ENCODE assay signal across 9 cellular contexts in genomic region chr20:50292324-50293243, GRCh38.
DNase-seq lines count a peak whose midpoint lies in the region; ATAC-seq and TF ChIP-seq lines count a peak whose summit lies in the region.
"Had no signal": no experiment of that assay in that cellular context is flagged by ENCODE, and none has a peak within 500 bp of the region (broad histone marks: within the 10 kb centered on the region; RNA-seq: fewer than 3 reads in every experiment).

No MANE protein-coding gene starts in this region.

- in situ Hi-C loops in KBM-7 (cut with MboI; ENCODE audit: low pct_unique_long_range_greater_than_20kb, low sequenced_read_pairs), result no loop called here

- H3K4me3 Mint-ChIP-seq in endothelial cell (ENCODE audit: unreplicated experiment), result no peak overlapping the region
- H3K4me3 Mint-ChIP-seq in glutamatergic neuron (ENCODE audit: unreplicated experiment), result no peak overlapping the region

- peaks cover 0 to 24% (median 23%) of the 10 kb centered on the region in 4 donors for H3K4me1 ChIP-seq in sigmoid colon
- H3K4me1 ChIP-seq: HAP-1 had no signal

- H3K27me3 ChIP-seq in BJ (ENCODE audit: control insufficient read depth, insufficient read depth, low read length) (no peaks in the 10 kb centered on the region), sigmoid colon (no peaks in the 10 kb centered on the region)

- H3K27ac Mint-ChIP-seq in endothelial cell (ENCODE audit: unreplicated experiment), result no peak overlapping the region
- no peak overlapping the region for H3K27ac Mint-ChIP-seq in glutamatergic neuron (ENCODE audit: unreplicated experiment)

- TF ChIP-seq CTCF in BJ (IDR thresholded peaks at IDR 0.05; ENCODE audit: insufficient read depth, low read depth, low read length), result no peak
- TF ChIP-seq CTCF in sigmoid colon (IDR thresholded peaks at IDR 0.05), result no peak
- no peak for TF ChIP-seq CTCF in endothelial cell (IDR thresholded peaks at IDR 0.05; ENCODE audit: unreplicated experiment)
- no peak for TF ChIP-seq CTCF in glutamatergic neuron (IDR thresholded peaks at IDR 0.05; ENCODE audit: partially characterized antibody, unreplicated experiment)

- H3K9me3 Mint-ChIP-seq in endothelial cell (ENCODE audit: unreplicated experiment) (peaks cover 4% of the 10 kb centered on the region), glutamatergic neuron (ENCODE audit: unreplicated experiment) (no peaks in the 10 kb centered on the region)

- DNase-seq in BJ (ENCODE audit: low read depth), result peak; percentile 71
- peak; percentile 84 for DNase-seq in KBM-7
- DNase-seq in anterior cingulate cortex (lab: John Stamatoyannopoulos, UW), result peak in 53 of 58 donors; percentile 12 to 91 (median 67)
- DNase-seq in hippocampal formation (lab: John Stamatoyannopoulos, UW), result peak; percentile 44 to 53
- peak; percentile 98 for DNase-seq in sigmoid colon
- no peak for DNase-seq in endothelial cell (ENCODE audit: low spot score)
- DNase-seq in glutamatergic neuron, result no peak

- peak overlapping the region; percentile 70 to 81 (median 73) for H3K27ac ChIP-seq in sigmoid colon

- CTCF ChIA-PET in BJ (lab: Yijun Ruan, JAX), result interaction anchor here (0.8 to 1.2 kb wide), 4 partner anchors 12 to 210 kb away, joined by 3 to 4 read pairs (median 4); no protein-coding TSS in a partner anchor

- WGBS in sigmoid colon, 2 donors, result 32 to 42% methylated on average over 30 of the region's 30 CpGs

- H3K4me3 ChIP-seq in BJ (ENCODE audit: low read depth, low read length) (no peak overlapping the region), sigmoid colon (no peak overlapping the region)
- H3K4me3 ChIP-seq: HAP-1 had no signal

- no peak for ATAC-seq in HG03280 (IDR thresholded peaks at IDR 0.05; ENCODE audit: unreplicated experiment)

- no peak for TF ChIP-seq POLR2A in sigmoid colon (IDR thresholded peaks at IDR 0.05)

- H3K36me3 Mint-ChIP-seq in endothelial cell (ENCODE audit: low read depth, unreplicated experiment), result peaks cover 4% of the 10 kb centered on the region
- no peaks in the 10 kb centered on the region for H3K36me3 Mint-ChIP-seq in glutamatergic neuron (ENCODE audit: unreplicated experiment)

- no peaks in the 10 kb centered on the region for H3K9me3 ChIP-seq in sigmoid colon
- H3K9me3 ChIP-seq: HAP-1 had no signal

- peaks cover 5% of the 10 kb centered on the region for H3K27me3 Mint-ChIP-seq in endothelial cell (ENCODE audit: unreplicated experiment)
- H3K27me3 Mint-ChIP-seq in glutamatergic neuron (ENCODE audit: unreplicated experiment), result peaks cover 8% of the 10 kb centered on the region

- POLR2A ChIA-PET in BJ (lab: Charles Lee), result interaction anchor here (0.7 kb wide), 1 partner anchor 13 kb away, joined by 3 read pairs; no protein-coding TSS in a partner anchor

- peak in 3 of 4 donors; percentile 86 to 99 (median 92) for TF ChIP-seq EP300 in sigmoid colon (IDR thresholded peaks at IDR 0.05)

- intact Hi-C loops in sigmoid colon (cut with DNase I), result loop anchor here (5.0 kb wide), 1 partner anchor 65 kb away; no protein-coding TSS in a partner anchor

- no peaks in the 10 kb centered on the region for H3K36me3 ChIP-seq in BJ (ENCODE audit: control insufficient read depth, insufficient read depth, low read length)
- H3K36me3 ChIP-seq in sigmoid colon, result no peaks in the 10 kb centered on the region
- H3K36me3 ChIP-seq: HAP-1 had no signal

- peaks cover 3% of the 10 kb centered on the region for H3K4me1 Mint-ChIP-seq in endothelial cell (ENCODE audit: unreplicated experiment)
- H3K4me1 Mint-ChIP-seq in glutamatergic neuron (ENCODE audit: low read depth, unreplicated experiment), result peaks cover 6% of the 10 kb centered on the region

Comparison
In these comparisons a context has a peak if more than half of its experiments do, and no peak if none do; other contexts are left out.
1. DNase-seq: peak in BJ (single experiment), KBM-7 (single experiment), anterior cingulate cortex (53 of 58), hippocampal formation (2 of 2) and sigmoid colon (single experiment); none in endothelial cell (single experiment) and glutamatergic neuron (single experiment).